ENCODE assay signal across 8 cellular contexts in the genomic region with DNA sequence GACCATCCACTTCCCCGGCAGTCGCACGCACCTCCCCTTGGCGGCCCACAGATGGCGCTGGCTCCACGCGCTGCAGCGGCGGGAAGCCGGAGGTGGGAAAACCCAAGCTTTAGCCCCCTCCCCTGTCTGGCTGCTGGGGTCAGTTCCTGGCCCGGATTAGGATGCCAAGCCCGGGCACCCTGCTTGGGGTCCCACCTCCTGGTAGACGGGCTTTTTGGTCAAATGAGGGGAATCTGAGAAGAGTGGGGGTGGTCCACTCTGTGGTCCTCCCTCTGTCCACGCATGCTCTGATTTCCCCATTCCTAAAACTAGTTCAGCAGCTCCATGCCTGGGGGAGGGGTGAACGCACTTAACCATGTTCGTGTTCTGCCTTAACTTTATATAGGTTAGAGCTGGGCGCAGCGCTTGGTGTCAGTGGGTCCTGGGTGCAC. TPM values are rescaled to one million over a fixed set of nuclear protein-coding genes. Genes with fewer than 3 reads are reported as not detected.
DNase-seq lines count a peak whose midpoint lies in the region; ATAC-seq lines count a peak whose summit lies in the region.

No MANE protein-coding gene starts in this region.

- intact Hi-C loops in Right ventricle myocardium superior (cut with DNase I) (no loop called here), cardiac septum (cut with DNase I) (loop anchor here (5.0 kb wide), 1 partner anchor 101 kb away; a partner anchor contains a TSS), right cardiac atrium (cut with DNase I) (no loop called here)

- peak; percentile 53 for DNase-seq in Right ventricle myocardium superior
- DNase-seq in cardiac septum (ENCODE audit: low spot score): no peak
- DNase-seq in UCSD-AML1 (lab: John Stamatoyannopoulos, UW; ENCODE audit: unreplicated experiment): peak; percentile 38
- no peak for DNase-seq in right cardiac atrium
- peak; percentile 17 to 23 for DNase-seq in stimulated activated CD8-positive, alpha-beta memory T cell treated with anti-CD3 and anti-CD28 coated beads, Interleukin-2, amount 100 ng/mL, for 48 hours (ENCODE audit: low read depth in 2 of 2)
- DNase-seq in glomerular visceral epithelial cell (ENCODE audit: extremely low spot score): no peak
- no peak for DNase-seq in cerebellar cortex (ENCODE audit: low spot score)

- no peaks in the 10 kb centered on the region for H3K9me3 ChIP-seq in right cardiac atrium (ENCODE audit: control insufficient read depth, low read length)

- no peak for ATAC-seq in Right ventricle myocardium superior (ENCODE audit: poor library complexity)
- peak; percentile 24 to 26 for ATAC-seq in right cardiac atrium
- ATAC-seq in HG02759 (IDR thresholded peaks at IDR 0.05; ENCODE audit: unreplicated experiment): no peak

- H3K4me1 ChIP-seq in right cardiac atrium (ENCODE audit: control insufficient read depth, insufficient read depth, low read length): no peaks in the 10 kb centered on the region

- 16% methylated on average over 18 of the region's 18 CpGs for WGBS in right cardiac atrium

- H3K27ac ChIP-seq in right cardiac atrium (ENCODE audit: low read length): no peak overlapping the region

- H3K4me3 ChIP-seq in right cardiac atrium (ENCODE audit: low read length): no peak overlapping the region

- H3K27me3 ChIP-seq in right cardiac atrium (ENCODE audit: control insufficient read depth, insufficient read depth): no peaks in the 10 kb centered on the region

RNA-seq across cellular contexts. Expression of a gene that starts 8.1 kb away (rescaled TPM):
- 0.54 TPM for total RNA-seq in Right ventricle myocardium superior
- total RNA-seq in cardiac septum: 2.5 TPM
- 1 to 10 TPM in 2 of 4 donors, under 1 TPM in 2; 0.51 to 1.4 (median 0.98) TPM for total RNA-seq in right cardiac atrium
- 0.25 TPM for polyA plus RNA-seq in right cardiac atrium

RNA-seq across cellular contexts. Expression of a gene that starts 48.5 kb away (rescaled TPM):
- total RNA-seq in Right ventricle myocardium superior: not detected
- total RNA-seq in cardiac septum: not detected
- not detected for total RNA-seq in right cardiac atrium
- 0.02 TPM for polyA plus RNA-seq in right cardiac atrium

RNA-seq across cellular contexts. Expression of a gene that starts 48.5 kb away (rescaled TPM):
- not detected for total RNA-seq in Right ventricle myocardium superior
- total RNA-seq in cardiac septum: 0.03 TPM
- not detected for total RNA-seq in right cardiac atrium
- polyA plus RNA-seq in right cardiac atrium: 0.05 TPM

Comparison
In these comparisons a context has a peak if more than half of its experiments do, and no peak if none do; other contexts are left out.
1. ATAC-seq: peak in right cardiac atrium (2 of 2); none in Right ventricle myocardium superior (single experiment) and HG02759 (single experiment).
2. DNase-seq: peak in Right ventricle myocardium superior (single experiment), UCSD-AML1 (single experiment) and stimulated activated CD8-positive, alpha-beta memory T cell treated with anti-CD3 and anti-CD28 coated beads, Interleukin-2, amount 100 ng/mL, for 48 hours (2 of 2); none in cardiac septum (single experiment), right cardiac atrium (0 of 3), glomerular visceral epithelial cell (single experiment) and cerebellar cortex (single experiment).